In genomic region chr20:24572140-24572539, GRCh38 we compare ENCODE assay signal across 27 cellular contexts.
"Had no signal": no experiment of that assay in that cellular context is flagged by ENCODE, and none has a peak within 500 bp of the region (broad histone marks: within the 10 kb centered on the region; RNA-seq: fewer than 3 reads in every experiment).

No MANE protein-coding gene starts in this region.

- H3K27me3 ChIP-seq: brain microvascular endothelial cell, colonic mucosa, foreskin keratinocyte, gastrocnemius medialis, heart left ventricle had no signal

- DNase-seq: activated CD4-positive, alpha-beta T cell treated with anti-CD3 and anti-CD28 coated beads for 48 hours; activated CD4-positive, alpha-beta T cell treated with anti-CD3 and anti-CD28 coated beads, Interleukin-2, amount 50 U/mL, for 1 hour; activated CD4-positive, alpha-beta T cell treated with anti-CD3 and anti-CD28 coated beads, Interleukin-2, amount 50 U/mL, for 48 hours; activated CD8-positive, alpha-beta memory T cell treated with anti-CD3 and anti-CD28 coated beads for 24 hours; activated CD8-positive, alpha-beta T cell treated with anti-CD3 and anti-CD28 coated beads for 36 hours; activated effector memory CD4-positive, alpha-beta T cell treated with Interleukin-2 at 50 U/mL for 16 hours; activated gamma-delta T cell treated with Interleukin-2 at 50 U/mL for 16 hours; activated naive CD4-positive, alpha-beta T cell treated with anti-CD3 and anti-CD28 coated beads, Interleukin-2, amount 10 ng/mL, durations not matched to agents 7 days and 5 days; activated naive CD8-positive, alpha-beta T cell treated with anti-CD3 and anti-CD28 coated beads, Interleukin-2, amount 10 ng/mL, durations not matched to agents 7 days and 5 days; activated T-cell treated with anti-CD3 and anti-CD28 coated beads, Interleukin-2, amount 50 U/mL, for 4 hours; brain microvascular endothelial cell; colonic mucosa; effector memory CD4-positive, alpha-beta T cell; endodermal cell; foreskin keratinocyte; gastrocnemius medialis; glutamatergic neuron; heart left ventricle; T-helper 1 cell; T-helper 17 cell; T1000 had no signal

- H3K4me1 Mint-ChIP-seq: activated naive CD4-positive, alpha-beta T cell treated with anti-CD3 and anti-CD28 coated beads, Interleukin-2, amount 10 ng/mL, durations not matched to agents 7 days and 5 days; activated naive CD8-positive, alpha-beta T cell treated with anti-CD3 and anti-CD28 coated beads, Interleukin-2, amount 10 ng/mL, durations not matched to agents 7 days and 5 days; activated T-helper 17 cell treated with anti-CD3 and anti-CD28 coated beads, Interleukin-2, amount 50 U/mL, for 72 hours; endodermal cell; T-helper 17 cell; WTC11 had no signal

- H3K9me3 Mint-ChIP-seq: activated CD8-positive, alpha-beta T cell treated with anti-CD3 and anti-CD28 coated beads for 36 hours; activated naive CD4-positive, alpha-beta T cell treated with anti-CD3 and anti-CD28 coated beads, Interleukin-2, amount 10 ng/mL, durations not matched to agents 7 days and 5 days; activated naive CD4-positive, alpha-beta T cell treated with anti-CD3 and anti-CD28 coated beads, Interleukin-2, amount 50 U/mL, for 72 hours; activated naive CD8-positive, alpha-beta T cell treated with anti-CD3 and anti-CD28 coated beads, Interleukin-2, amount 10 ng/mL, durations not matched to agents 7 days and 5 days; activated T-cell treated with anti-CD3 and anti-CD28 coated beads, Interleukin-2, amount 50 U/mL, for 4 hours; activated T-helper 17 cell treated with anti-CD3 and anti-CD28 coated beads, Interleukin-2, amount 50 U/mL, for 72 hours; endodermal cell; T-helper 2 cell treated with Interferon-gamma antibody and Interleukin-4, amounts not matched to agents 5 μg/mL and 100 μg/mL, for 36 hours; WTC11 had no signal

- H3K4me3 Mint-ChIP-seq: activated CD8-positive, alpha-beta T cell treated with anti-CD3 and anti-CD28 coated beads for 36 hours; activated naive CD4-positive, alpha-beta T cell treated with anti-CD3 and anti-CD28 coated beads, Interleukin-2, amount 10 ng/mL, durations not matched to agents 7 days and 5 days; activated naive CD8-positive, alpha-beta T cell treated with anti-CD3 and anti-CD28 coated beads, Interleukin-2, amount 10 ng/mL, durations not matched to agents 7 days and 5 days; activated T-cell treated with anti-CD3 and anti-CD28 coated beads, Interleukin-2, amount 50 U/mL, for 4 hours; activated T-helper 17 cell treated with anti-CD3 and anti-CD28 coated beads, Interleukin-2, amount 50 U/mL, for 72 hours; endodermal cell; T-helper 17 cell; T-helper 2 cell treated with Interferon-gamma antibody and Interleukin-4, amounts not matched to agents 5 μg/mL and 100 μg/mL, for 36 hours; WTC11 had no signal

- H3K36me3 Mint-ChIP-seq: activated naive CD4-positive, alpha-beta T cell treated with anti-CD3 and anti-CD28 coated beads, Interleukin-2, amount 10 ng/mL, durations not matched to agents 7 days and 5 days; activated naive CD4-positive, alpha-beta T cell treated with anti-CD3 and anti-CD28 coated beads, Interleukin-2, amount 50 U/mL, for 72 hours; activated naive CD8-positive, alpha-beta T cell treated with anti-CD3 and anti-CD28 coated beads, Interleukin-2, amount 10 ng/mL, durations not matched to agents 7 days and 5 days; WTC11 had no signal

- H3K4me1 ChIP-seq: colonic mucosa, foreskin keratinocyte, gastrocnemius medialis had no signal

- H3K27me3 Mint-ChIP-seq: activated naive CD4-positive, alpha-beta T cell treated with anti-CD3 and anti-CD28 coated beads, Interleukin-2, amount 10 ng/mL, durations not matched to agents 7 days and 5 days; activated naive CD8-positive, alpha-beta T cell treated with anti-CD3 and anti-CD28 coated beads, Interleukin-2, amount 10 ng/mL, durations not matched to agents 7 days and 5 days had no signal

- ATAC-seq: activated CD8-positive, alpha-beta T cell treated with anti-CD3 and anti-CD28 coated beads for 36 hours; activated naive CD4-positive, alpha-beta T cell treated with anti-CD3 and anti-CD28 coated beads, Interleukin-2, amount 50 U/mL, for 72 hours; activated T-cell treated with anti-CD3 and anti-CD28 coated beads, Interleukin-2, amount 50 U/mL, for 4 hours; activated T-helper 17 cell treated with anti-CD3 and anti-CD28 coated beads, Interleukin-2, amount 50 U/mL, for 72 hours; esophagus mucosa; foreskin keratinocyte; gastrocnemius medialis; T-helper 17 cell; WTC11 had no signal

- H3K27ac Mint-ChIP-seq: activated CD8-positive, alpha-beta T cell treated with anti-CD3 and anti-CD28 coated beads for 36 hours; activated naive CD4-positive, alpha-beta T cell treated with anti-CD3 and anti-CD28 coated beads, Interleukin-2, amount 10 ng/mL, durations not matched to agents 7 days and 5 days; activated naive CD4-positive, alpha-beta T cell treated with anti-CD3 and anti-CD28 coated beads, Interleukin-2, amount 50 U/mL, for 72 hours; activated naive CD8-positive, alpha-beta T cell treated with anti-CD3 and anti-CD28 coated beads, Interleukin-2, amount 10 ng/mL, durations not matched to agents 7 days and 5 days; activated T-helper 17 cell treated with anti-CD3 and anti-CD28 coated beads, Interleukin-2, amount 50 U/mL, for 72 hours; endodermal cell; T-helper 17 cell; T-helper 2 cell treated with Interferon-gamma antibody and Interleukin-4, amounts not matched to agents 5 μg/mL and 100 μg/mL, for 36 hours; WTC11 had no signal

- H3K27ac ChIP-seq: brain microvascular endothelial cell, colonic mucosa, foreskin keratinocyte, gastrocnemius medialis, heart left ventricle, VCaP had no signal

- H3K36me3 ChIP-seq: brain microvascular endothelial cell, colonic mucosa, gastrocnemius medialis, heart left ventricle had no signal

- H3K4me3 ChIP-seq: colonic mucosa, gastrocnemius medialis, heart left ventricle had no signal
